In the genomic region with DNA sequence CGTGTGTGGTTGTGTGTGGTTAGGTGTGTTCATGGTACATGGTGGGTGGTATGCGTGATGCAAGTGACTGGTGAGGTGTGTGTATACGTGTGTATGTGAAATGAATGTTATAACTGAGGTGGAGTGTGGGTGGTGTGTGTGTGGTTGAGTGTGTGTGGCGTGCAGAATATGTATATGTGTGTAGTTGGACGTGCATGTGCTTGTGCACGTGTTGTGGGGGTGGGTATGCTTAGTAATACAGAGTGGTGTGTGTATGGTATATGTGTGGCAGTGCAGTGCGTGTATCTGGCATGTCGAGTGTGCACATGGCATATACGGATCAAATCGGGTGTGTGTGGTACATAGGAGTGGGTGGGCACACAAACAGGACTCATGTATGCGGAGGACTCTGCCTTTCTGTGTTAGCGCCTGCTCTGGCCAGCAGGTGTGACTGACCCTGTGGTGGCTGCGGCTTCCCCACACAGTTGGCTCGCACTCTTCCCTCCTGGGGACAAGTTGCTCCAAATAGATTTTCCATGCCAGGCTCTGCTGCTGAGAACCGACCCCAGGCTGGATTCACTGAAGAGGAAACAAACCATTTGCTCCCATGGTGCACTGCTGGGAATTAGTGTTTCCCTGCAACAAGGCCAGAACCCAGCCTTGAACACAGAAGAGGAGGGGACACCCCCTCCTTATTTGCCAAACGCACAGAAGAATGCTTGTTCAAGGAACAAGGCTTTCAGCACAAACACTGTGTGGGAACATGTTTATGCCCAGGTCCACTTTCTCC, we compare ENCODE assay signal across 1 cellular context.
TF ChIP-seq lines count a peak whose summit lies in the region.

No MANE protein-coding gene starts in this region.

TF ChIP-seq in H1, 55 proteins besides CTCF, POLR2A, EP300 and RAD21 (continued from another document):
- TF ChIP-seq, protein P1, sequence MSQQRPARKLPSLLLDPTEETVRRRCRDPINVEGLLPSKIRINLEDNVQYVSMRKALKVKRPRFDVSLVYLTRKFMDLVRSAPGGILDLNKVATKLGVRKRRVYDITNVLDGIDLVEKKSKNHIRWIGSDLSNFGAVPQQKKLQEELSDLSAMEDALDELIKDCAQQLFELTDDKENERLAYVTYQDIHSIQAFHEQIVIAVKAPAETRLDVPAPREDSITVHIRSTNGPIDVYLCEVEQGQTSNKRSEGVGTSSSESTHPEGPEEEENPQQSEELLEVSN (IDR thresholded peaks at IDR 0.05): 0 out of 2 replicates have a peak, but pooled peaks have one; percentile 13
- no peak for TF ChIP-seq SP2 (IDR thresholded peaks at IDR 0.05; ENCODE audit: low read length)
- TF ChIP-seq NANOG (IDR thresholded peaks at IDR 0.05; ENCODE audit: insufficient read depth, low read depth, low read length, poor library complexity, severe bottlenecking): no peak
- TF ChIP-seq, protein P2, sequence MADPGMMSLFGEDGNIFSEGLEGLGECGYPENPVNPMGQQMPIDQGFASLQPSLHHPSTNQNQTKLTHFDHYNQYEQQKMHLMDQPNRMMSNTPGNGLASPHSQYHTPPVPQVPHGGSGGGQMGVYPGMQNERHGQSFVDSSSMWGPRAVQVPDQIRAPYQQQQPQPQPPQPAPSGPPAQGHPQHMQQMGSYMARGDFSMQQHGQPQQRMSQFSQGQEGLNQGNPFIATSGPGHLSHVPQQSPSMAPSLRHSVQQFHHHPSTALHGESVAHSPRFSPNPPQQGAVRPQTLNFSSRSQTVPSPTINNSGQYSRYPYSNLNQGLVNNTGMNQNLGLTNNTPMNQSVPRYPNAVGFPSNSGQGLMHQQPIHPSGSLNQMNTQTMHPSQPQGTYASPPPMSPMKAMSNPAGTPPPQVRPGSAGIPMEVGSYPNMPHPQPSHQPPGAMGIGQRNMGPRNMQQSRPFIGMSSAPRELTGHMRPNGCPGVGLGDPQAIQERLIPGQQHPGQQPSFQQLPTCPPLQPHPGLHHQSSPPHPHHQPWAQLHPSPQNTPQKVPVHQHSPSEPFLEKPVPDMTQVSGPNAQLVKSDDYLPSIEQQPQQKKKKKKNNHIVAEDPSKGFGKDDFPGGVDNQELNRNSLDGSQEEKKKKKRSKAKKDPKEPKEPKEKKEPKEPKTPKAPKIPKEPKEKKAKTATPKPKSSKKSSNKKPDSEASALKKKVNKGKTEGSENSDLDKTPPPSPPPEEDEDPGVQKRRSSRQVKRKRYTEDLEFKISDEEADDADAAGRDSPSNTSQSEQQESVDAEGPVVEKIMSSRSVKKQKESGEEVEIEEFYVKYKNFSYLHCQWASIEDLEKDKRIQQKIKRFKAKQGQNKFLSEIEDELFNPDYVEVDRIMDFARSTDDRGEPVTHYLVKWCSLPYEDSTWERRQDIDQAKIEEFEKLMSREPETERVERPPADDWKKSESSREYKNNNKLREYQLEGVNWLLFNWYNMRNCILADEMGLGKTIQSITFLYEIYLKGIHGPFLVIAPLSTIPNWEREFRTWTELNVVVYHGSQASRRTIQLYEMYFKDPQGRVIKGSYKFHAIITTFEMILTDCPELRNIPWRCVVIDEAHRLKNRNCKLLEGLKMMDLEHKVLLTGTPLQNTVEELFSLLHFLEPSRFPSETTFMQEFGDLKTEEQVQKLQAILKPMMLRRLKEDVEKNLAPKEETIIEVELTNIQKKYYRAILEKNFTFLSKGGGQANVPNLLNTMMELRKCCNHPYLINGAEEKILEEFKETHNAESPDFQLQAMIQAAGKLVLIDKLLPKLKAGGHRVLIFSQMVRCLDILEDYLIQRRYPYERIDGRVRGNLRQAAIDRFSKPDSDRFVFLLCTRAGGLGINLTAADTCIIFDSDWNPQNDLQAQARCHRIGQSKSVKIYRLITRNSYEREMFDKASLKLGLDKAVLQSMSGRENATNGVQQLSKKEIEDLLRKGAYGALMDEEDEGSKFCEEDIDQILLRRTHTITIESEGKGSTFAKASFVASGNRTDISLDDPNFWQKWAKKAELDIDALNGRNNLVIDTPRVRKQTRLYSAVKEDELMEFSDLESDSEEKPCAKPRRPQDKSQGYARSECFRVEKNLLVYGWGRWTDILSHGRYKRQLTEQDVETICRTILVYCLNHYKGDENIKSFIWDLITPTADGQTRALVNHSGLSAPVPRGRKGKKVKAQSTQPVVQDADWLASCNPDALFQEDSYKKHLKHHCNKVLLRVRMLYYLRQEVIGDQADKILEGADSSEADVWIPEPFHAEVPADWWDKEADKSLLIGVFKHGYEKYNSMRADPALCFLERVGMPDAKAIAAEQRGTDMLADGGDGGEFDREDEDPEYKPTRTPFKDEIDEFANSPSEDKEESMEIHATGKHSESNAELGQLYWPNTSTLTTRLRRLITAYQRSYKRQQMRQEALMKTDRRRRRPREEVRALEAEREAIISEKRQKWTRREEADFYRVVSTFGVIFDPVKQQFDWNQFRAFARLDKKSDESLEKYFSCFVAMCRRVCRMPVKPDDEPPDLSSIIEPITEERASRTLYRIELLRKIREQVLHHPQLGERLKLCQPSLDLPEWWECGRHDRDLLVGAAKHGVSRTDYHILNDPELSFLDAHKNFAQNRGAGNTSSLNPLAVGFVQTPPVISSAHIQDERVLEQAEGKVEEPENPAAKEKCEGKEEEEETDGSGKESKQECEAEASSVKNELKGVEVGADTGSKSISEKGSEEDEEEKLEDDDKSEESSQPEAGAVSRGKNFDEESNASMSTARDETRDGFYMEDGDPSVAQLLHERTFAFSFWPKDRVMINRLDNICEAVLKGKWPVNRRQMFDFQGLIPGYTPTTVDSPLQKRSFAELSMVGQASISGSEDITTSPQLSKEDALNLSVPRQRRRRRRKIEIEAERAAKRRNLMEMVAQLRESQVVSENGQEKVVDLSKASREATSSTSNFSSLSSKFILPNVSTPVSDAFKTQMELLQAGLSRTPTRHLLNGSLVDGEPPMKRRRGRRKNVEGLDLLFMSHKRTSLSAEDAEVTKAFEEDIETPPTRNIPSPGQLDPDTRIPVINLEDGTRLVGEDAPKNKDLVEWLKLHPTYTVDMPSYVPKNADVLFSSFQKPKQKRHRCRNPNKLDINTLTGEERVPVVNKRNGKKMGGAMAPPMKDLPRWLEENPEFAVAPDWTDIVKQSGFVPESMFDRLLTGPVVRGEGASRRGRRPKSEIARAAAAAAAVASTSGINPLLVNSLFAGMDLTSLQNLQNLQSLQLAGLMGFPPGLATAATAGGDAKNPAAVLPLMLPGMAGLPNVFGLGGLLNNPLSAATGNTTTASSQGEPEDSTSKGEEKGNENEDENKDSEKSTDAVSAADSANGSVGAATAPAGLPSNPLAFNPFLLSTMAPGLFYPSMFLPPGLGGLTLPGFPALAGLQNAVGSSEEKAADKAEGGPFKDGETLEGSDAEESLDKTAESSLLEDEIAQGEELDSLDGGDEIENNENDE (IDR thresholded peaks at IDR 0.05; ENCODE audit: insufficient replicate concordance, low read length): no peak
- no peak for TF ChIP-seq TAF7 (optimal IDR thresholded peaks at IDR 0.05; ENCODE audit: borderline replicate concordance, low read depth, low read length)
- TF ChIP-seq HDAC6 (IDR thresholded peaks at IDR 0.05; ENCODE audit: low read depth, low read length): no peak
- TF ChIP-seq JUN (IDR thresholded peaks at IDR 0.05; ENCODE audit: low read depth, low read length): no peak
- 0 out of 2 replicates have a peak, but pooled peaks have one; percentile 16 for TF ChIP-seq TEAD4 (IDR thresholded peaks at IDR 0.05; ENCODE audit: low read depth, low read length)
- no peak for TF ChIP-seq SP1 (IDR thresholded peaks at IDR 0.05; ENCODE audit: low read depth, low read length)
- no peak for TF ChIP-seq CBX5 (IDR thresholded peaks at IDR 0.05; ENCODE audit: low read depth, low read length)
